27 cellular contexts compared by ENCODE assay signal in genomic region chr17:13736915-13737314, GRCh38.
A peak's percentile ranks its signal among the peaks of the same experiment; 100 is the strongest.
DNase-seq lines count a peak whose midpoint lies in the region; ATAC-seq and TF ChIP-seq lines count a peak whose summit lies in the region.
"Had no signal": no experiment of that assay in that cellular context is flagged by ENCODE, and none has a peak within 500 bp of the region (broad histone marks: within the 10 kb centered on the region; RNA-seq: fewer than 3 reads in every experiment).

No MANE protein-coding gene starts in this region.

- DNase-seq in mammary epithelial cell (peak; percentile 30), breast epithelium (ENCODE audit: low spot score in 2 of 2) (no peak), RPMI7951 (ENCODE audit: low read depth) (peak; percentile 79), fibroblast of the aortic adventitia (ENCODE audit: low read depth) (peak; percentile 71), stromal cell of bone marrow (ENCODE audit: low read depth) (peak; percentile 47), NCI-H345 (lab: John Stamatoyannopoulos, UW) (no peak), GM13977 (ENCODE audit: low spot score) (no peak)
- DNase-seq: activated CD4-positive, CD25-positive, alpha-beta regulatory T cell treated with anti-CD3 and anti-CD28 coated beads, Interleukin-2, amount 50 U/mL, for 72 hours; activated CD8-positive, alpha-beta T cell treated with anti-CD3 and anti-CD28 coated beads, Interleukin-2, amount 10 ng/mL, durations not matched to agents 7 days and 5 days; activated effector memory CD4-positive, alpha-beta T cell treated with Interleukin-2 at 50 U/mL for 16 hours; activated T-cell treated with anti-CD3 and anti-CD28 coated beads for 4 hours; effector CD4-positive, alpha-beta T cell; kidney glomerular epithelial cell; lower lobe of right lung; MG63; NCI-H1436; NCI-H2107; NCI-H524; NK-92 treated with Interleukin-12 subunit alpha and Interleukin-12 subunit beta, amount 100 ng/mL, for 24 hours; psoas muscle; stimulated activated CD4-positive, alpha-beta T cell treated with anti-CD3 and anti-CD28 coated beads, Interleukin-2, amount 100 ng/mL, for 24 hours; upper lobe of right lung had no signal

- H3K79me2 ChIP-seq in mammary epithelial cell (ENCODE audit: insufficient read depth, low read length): no peaks in the 10 kb centered on the region

- H3K9ac ChIP-seq in mammary epithelial cell (ENCODE audit: insufficient read depth, low read length): no peak overlapping the region

- no peaks in the 10 kb centered on the region for H3K4me1 ChIP-seq in mammary epithelial cell (ENCODE audit: insufficient read depth, low read length)
- H3K4me1 ChIP-seq in breast epithelium: no peaks in the 10 kb centered on the region
- H3K4me1 ChIP-seq: lower lobe of right lung, psoas muscle, upper lobe of right lung had no signal

- H3K36me3 ChIP-seq in mammary epithelial cell (ENCODE audit: insufficient read depth, low read length): no peaks in the 10 kb centered on the region
- no peaks in the 10 kb centered on the region for H3K36me3 ChIP-seq in breast epithelium
- H3K36me3 ChIP-seq: lower lobe of right lung, MG63, SJSA1, upper lobe of right lung had no signal

- CTCF ChIA-PET in mammary epithelial cell (lab: Charles Lee; ENCODE audit: low non-redundant PET): no interaction called here

- H3K4me3 ChIP-seq in mammary epithelial cell (replicated peaks in 1 of 3; ENCODE audit: insufficient read depth in 1 of 3, low read depth in 2 of 3, low read length in 3 of 3) (no peak overlapping the region), breast epithelium (no peak overlapping the region), fibroblast of the aortic adventitia (ENCODE audit: low read depth, low read length) (no peak overlapping the region)
- H3K4me3 ChIP-seq: lower lobe of right lung, MG63, psoas muscle, SJSA1, skin epidermis, upper lobe of right lung had no signal

- intact Hi-C loops in mammary epithelial cell (cut with micrococcal nuclease) (no loop called here), breast epithelium (cut with DNase I; ENCODE audit: low total_unique reads) (no loop called here)

- H3K27me3 ChIP-seq in mammary epithelial cell (ENCODE audit: insufficient read depth, low read length) (no peaks in the 10 kb centered on the region), breast epithelium (no peaks in the 10 kb centered on the region)
- H3K27me3 ChIP-seq: MG63, SJSA1, upper lobe of right lung had no signal

- no peak for TF ChIP-seq POLR2A in breast epithelium (IDR thresholded peaks at IDR 0.05)

- no peak overlapping the region for H3K4me2 ChIP-seq in mammary epithelial cell (ENCODE audit: insufficient read depth, low read depth, low read length)

- H3K9me3 ChIP-seq in mammary epithelial cell (replicated peaks; ENCODE audit: insufficient read depth, low read length): no peaks in the 10 kb centered on the region
- H3K9me3 ChIP-seq in breast epithelium: peaks cover 0 to 3% of the 10 kb centered on the region in 2 donors
- H3K9me3 ChIP-seq: lower lobe of right lung, MG63, psoas muscle, SJSA1, upper lobe of right lung had no signal

- BruUV-seq in mammary epithelial cell (replicated peaks; lab: Mats Ljungman, UMichigan): no TSS peak

- H3K27ac ChIP-seq in mammary epithelial cell (ENCODE audit: insufficient read depth, low read depth, low read length): no peak overlapping the region
- no peak overlapping the region for H3K27ac ChIP-seq in breast epithelium
- H3K27ac ChIP-seq: 22Rv1, epithelial cell of prostate, lower lobe of right lung, psoas muscle, SJSA1, skin epidermis, upper lobe of right lung had no signal

- H2AFZ ChIP-seq in mammary epithelial cell (ENCODE audit: low read depth, low read length): no peak overlapping the region

- dilution Hi-C loops in mammary epithelial cell (cut with HindIII; ENCODE audit: low sequenced_read_pairs): no loop called here

- no peak for TF ChIP-seq CTCF in mammary epithelial cell (conservative IDR thresholded peaks at IDR 0.05 in 1 of 2, IDR thresholded peaks at IDR 0.05 in 1 of 2; ENCODE audit: extremely low read depth in 1 of 2, insufficient read depth in 1 of 2, low read depth in 1 of 2, low read length in 2 of 2)
- no peak for TF ChIP-seq CTCF in breast epithelium (IDR thresholded peaks at IDR 0.05)
- TF ChIP-seq CTCF in fibroblast of the aortic adventitia (IDR thresholded peaks at IDR 0.05; ENCODE audit: insufficient read depth, low read length): no peak
- TF ChIP-seq CTCF in GM13977 (IDR thresholded peaks at IDR 0.05; ENCODE audit: extremely low read depth, insufficient read depth, missing control alignments): no peak

- in situ Hi-C loops in mammary epithelial cell (cut with MboI; ENCODE audit: low sequenced_read_pairs in 2 of 2) (no loop called here), GM13977 (cut with MboI; ENCODE audit: low pct_unique_long_range_greater_than_20kb, low sequenced_read_pairs, unreplicated experiment) (no loop called here)

- ATAC-seq in GM21360 (IDR thresholded peaks at IDR 0.05; ENCODE audit: unreplicated experiment): no peak
- ATAC-seq: activated CD8-positive, alpha-beta T cell treated with anti-CD3 and anti-CD28 coated beads, Interleukin-2, amount 10 ng/mL, durations not matched to agents 7 days and 5 days; lower lobe of right lung; psoas muscle; upper lobe of right lung had no signal

- H4K20me1 ChIP-seq in mammary epithelial cell (ENCODE audit: insufficient read depth, low read length): no peaks in the 10 kb centered on the region

Comparison
In these comparisons a context has a peak if more than half of its experiments do, and no peak if none do; other contexts are left out.
1. DNase-seq: peak in mammary epithelial cell (single experiment), RPMI7951 (single experiment), fibroblast of the aortic adventitia (single experiment) and stromal cell of bone marrow (single experiment); none in breast epithelium (0 of 2), NCI-H345 (single experiment) and GM13977 (single experiment).